ENCODE assay signal across 12 cellular contexts in genomic region chrX:48939417-48940228, GRCh38. TPM values are rescaled to one million over a fixed set of nuclear protein-coding genes. Genes with fewer than 3 reads are reported as not detected.
A peak's percentile ranks its signal among the peaks of the same experiment; 100 is the strongest.
DNase-seq lines count a peak whose midpoint lies in the region; ATAC-seq, FAIRE-seq and TF ChIP-seq lines count a peak whose summit lies in the region.
"Had no signal": no experiment of that assay in that cellular context is flagged by ENCODE, and none has a peak within 500 bp of the region (broad histone marks: within the 10 kb centered on the region; RNA-seq: fewer than 3 reads in every experiment).

No MANE protein-coding gene starts in this region.

- peaks cover 37 to 39% of the 10 kb centered on the region in 2 donors for H3K36me3 Mint-ChIP-seq in activated T-cell treated with anti-CD3 and anti-CD28 coated beads, Interleukin-2, amount 50 U/mL, for 72 hours (ENCODE audit: insufficient read depth in 2 of 2)
- peaks cover 0 to 24% (median 9%) of the 10 kb centered on the region in 3 donors for H3K36me3 Mint-ChIP-seq in naive thymus-derived CD8-positive, alpha-beta T cell

- H4K5ac ChIP-seq in IMR-90 (ENCODE audit: low read depth, low read length): no peak overlapping the region

- no peak overlapping the region for H2AK9ac ChIP-seq in IMR-90 (replicated peaks; ENCODE audit: low read depth, low read length, poor library complexity)

- no peak overlapping the region for H4K91ac ChIP-seq in IMR-90 (ENCODE audit: insufficient read depth, low read depth, low read length)

- H3K23ac ChIP-seq in IMR-90 (ENCODE audit: low read depth, low read length): peak overlapping the region; percentile 24; the same call in 1 of the 2 replicates

- H3K27me3 Mint-ChIP-seq in activated T-cell treated with anti-CD3 and anti-CD28 coated beads, Interleukin-2, amount 50 U/mL, for 72 hours (ENCODE audit: low read depth): no peaks in the 10 kb centered on the region
- H3K27me3 Mint-ChIP-seq in naive thymus-derived CD8-positive, alpha-beta T cell: no peaks in the 10 kb centered on the region

- no peak overlapping the region for H2BK15ac ChIP-seq in IMR-90 (ENCODE audit: low read depth, low read length)

- no peak overlapping the region for H2AFZ ChIP-seq in IMR-90 (replicated peaks; ENCODE audit: low read length, poor library complexity)

- intact Hi-C loops in IMR-90 (cut with micrococcal nuclease): loop anchor here (10.0 kb wide), 1 partner anchor 295 kb away; no protein-coding TSS in a partner anchor

- no peak for DNase-seq in GM12891 (ENCODE audit: insufficient read length, low spot score)
- DNase-seq in IMR-90: no peak
- DNase-seq in activated T-cell treated with anti-CD3 and anti-CD28 coated beads, Interleukin-2, amount 50 U/mL, for 72 hours: no peak
- peak in 6 of 10 donors; percentile 15 to 65 (median 42) for DNase-seq in naive thymus-derived CD8-positive, alpha-beta T cell
- no peak for DNase-seq in erythroblast (lab: John Stamatoyannopoulos, UW)
- DNase-seq in tibial nerve (ENCODE audit: low spot score in 2 of 2): no peak
- no peak for DNase-seq in NK-92 treated with Interleukin-12 subunit alpha and Interleukin-12 subunit beta, amount 100 ng/mL, for 24 hours (lab: John Stamatoyannopoulos, UW)
- DNase-seq: cerebellar nuclear complex, NCI-H1105, NCI-H774, sigmoid colon had no signal

- H3K14ac ChIP-seq in IMR-90 (replicated peaks; ENCODE audit: low read depth, low read length): no peak overlapping the region

- peaks cover 50% of the 10 kb centered on the region for H4K20me1 ChIP-seq in IMR-90 (ENCODE audit: insufficient read depth, low read length)

- no peak overlapping the region for H2AK5ac ChIP-seq in IMR-90 (ENCODE audit: low read depth, low read length)

- dilution Hi-C loops in IMR-90 (cut with HindIII; ENCODE audit: low sequenced_read_pairs, unreplicated experiment): no loop called here

- POLR2A ChIA-PET in IMR-90 (lab: Charles Lee; ENCODE audit: unreplicated experiment): no interaction called here
- POLR2A ChIA-PET in naive thymus-derived CD8-positive, alpha-beta T cell (lab: Charles Lee): interaction anchor here (0.8 to 13.3 kb wide), 12 partner anchors 9 to 365 kb away, joined by 3 to 276 read pairs (median 4); partner anchors contain the start of genes HDAC6, OTUD5, PIM2 and PQBP1

- H3K27ac Mint-ChIP-seq in activated T-cell treated with anti-CD3 and anti-CD28 coated beads, Interleukin-2, amount 50 U/mL, for 72 hours: peak overlapping the region; percentile 94
- peak overlapping the region; percentile 96 to 99 (median 99) for H3K27ac Mint-ChIP-seq in naive thymus-derived CD8-positive, alpha-beta T cell

- TF ChIP-seq POLR2A in GM12891 (IDR thresholded peaks at IDR 0.05; ENCODE audit: low read depth, low read length): no peak
- TF ChIP-seq POLR2A in IMR-90 (IDR thresholded peaks at IDR 0.05; ENCODE audit: low read depth, low read length): no peak
- no peak for TF ChIP-seq POLR2A in erythroblast (IDR thresholded peaks at IDR 0.05; ENCODE audit: low read length)
- TF ChIP-seq POLR2A in tibial nerve (IDR thresholded peaks at IDR 0.05): no peak

- H3K4me3 Mint-ChIP-seq in activated T-cell treated with anti-CD3 and anti-CD28 coated beads, Interleukin-2, amount 50 U/mL, for 72 hours: peak overlapping the region; percentile 77 to 86
- H3K4me3 Mint-ChIP-seq in naive thymus-derived CD8-positive, alpha-beta T cell: peak overlapping the region; percentile 66 to 92 (median 87)

- CTCF ChIA-PET in IMR-90 (lab: Yijun Ruan, JAX): no interaction called here

- ATAC-seq in IMR-90 (ENCODE audit: low read depth) (no peak), HG03469 (IDR thresholded peaks at IDR 0.05; ENCODE audit: unreplicated experiment) (no peak)
- peak in 1 of 2 donors; percentile 15 for ATAC-seq in activated T-cell treated with anti-CD3 and anti-CD28 coated beads, Interleukin-2, amount 50 U/mL, for 72 hours (replicated peaks in 1 of 2)
- ATAC-seq in naive thymus-derived CD8-positive, alpha-beta T cell: peak; percentile 21 to 22

- WGBS in IMR-90 (ENCODE audit: extremely low coverage in 2 of 2, insufficient read length in 1 of 2), 2 experiments: 80% methylated on average over 1 of the region's 3 CpGs; no CpG with 5 or more reads in 1 of the 2 experiments
- 59 to 83% methylated on average over 2 to 3 of the region's 3 CpGs for WGBS in tibial nerve, 2 donors

- H3K9me3 ChIP-seq in IMR-90 (ENCODE audit: control insufficient read depth, insufficient read depth, low read length): no peaks in the 10 kb centered on the region
- H3K9me3 ChIP-seq in tibial nerve: no peaks in the 10 kb centered on the region
- H3K9me3 ChIP-seq: sigmoid colon had no signal

- in situ Hi-C loops in IMR-90 (cut with MboI; ENCODE audit: low sequenced_read_pairs): no loop called here

- H2BK20ac ChIP-seq in IMR-90 (ENCODE audit: low read depth, low read length): no peak overlapping the region

- H3K56ac ChIP-seq in IMR-90 (ENCODE audit: extremely low read depth, insufficient read depth, low read length): no peak overlapping the region

- H3K79me1 ChIP-seq in IMR-90 (ENCODE audit: low read depth in 1 of 2, low read length in 2 of 2): peaks cover 0 to 51% of the 10 kb centered on the region in 2 experiments; a peak in 3 of 4 replicates

- no peak overlapping the region for H3K4me3 ChIP-seq in IMR-90 (ENCODE audit: insufficient read depth, low read depth, low read length)
- H3K4me3 ChIP-seq in tibial nerve: no peak overlapping the region
- H3K4me3 ChIP-seq: sigmoid colon had no signal

- peaks cover 30% of the 10 kb centered on the region for H3K36me3 ChIP-seq in IMR-90 (ENCODE audit: control insufficient read depth, insufficient read depth, low read length)
- H3K36me3 ChIP-seq in tibial nerve: peaks cover 0 to 7% (median 0%) of the 10 kb centered on the region in 3 donors

- no peak overlapping the region for H3K18ac ChIP-seq in IMR-90 (ENCODE audit: low read depth, low read length)

- no peak overlapping the region for H2BK120ac ChIP-seq in IMR-90 (ENCODE audit: low read depth, low read length)

- H3K9me1 ChIP-seq in IMR-90 (ENCODE audit: insufficient read depth, low read length): peaks cover 4% of the 10 kb centered on the region; the same call in 1 of the 2 replicates

- H4K8ac ChIP-seq in IMR-90 (ENCODE audit: low read depth in 2 of 2, low read length in 2 of 2): no peak overlapping the region

- no peak for TF ChIP-seq EP300 in tibial nerve (IDR thresholded peaks at IDR 0.05)

- TF ChIP-seq CTCF in IMR-90 (conservative IDR thresholded peaks at IDR 0.05; ENCODE audit: low read depth, low read length) (no peak), tibial nerve (IDR thresholded peaks at IDR 0.05) (no peak)

- H3K27me3 ChIP-seq in IMR-90 (ENCODE audit: control insufficient read depth, insufficient read depth, low read length) (no peaks in the 10 kb centered on the region), tibial nerve (no peaks in the 10 kb centered on the region)
- H3K27me3 ChIP-seq: sigmoid colon had no signal

- peaks cover 100% of the 10 kb centered on the region for H3K4me1 Mint-ChIP-seq in activated T-cell treated with anti-CD3 and anti-CD28 coated beads, Interleukin-2, amount 50 U/mL, for 72 hours (ENCODE audit: low read depth)
- H3K4me1 Mint-ChIP-seq in naive thymus-derived CD8-positive, alpha-beta T cell: peaks cover 42 to 93% (median 90%) of the 10 kb centered on the region in 4 donors

- no peak overlapping the region for H3K9ac ChIP-seq in IMR-90 (ENCODE audit: low read depth, low read length)

- no peak overlapping the region for H3K4me2 ChIP-seq in IMR-90 (ENCODE audit: low read depth, low read length)

- no peaks in the 10 kb centered on the region; the same call in 1 of the 2 replicates for H3K4me1 ChIP-seq in IMR-90 (ENCODE audit: control insufficient read depth, insufficient read depth, low read length)
- H3K4me1 ChIP-seq in tibial nerve: peaks cover 0 to 40% (median 6%) of the 10 kb centered on the region in 4 donors

- no peak overlapping the region for H3K4ac ChIP-seq in IMR-90 (ENCODE audit: low read depth, low read length)

- H2BK5ac ChIP-seq in IMR-90 (ENCODE audit: low read depth, low read length, poor library complexity, severe bottlenecking): no peak overlapping the region

- no peak for TF ChIP-seq RAD21 in IMR-90 (IDR thresholded peaks at IDR 0.05; ENCODE audit: low read length)

- H3K9me3 Mint-ChIP-seq in activated T-cell treated with anti-CD3 and anti-CD28 coated beads, Interleukin-2, amount 50 U/mL, for 72 hours: peaks cover 2 to 3% of the 10 kb centered on the region in 2 donors
- peaks cover 0 to 2% (median 0%) of the 10 kb centered on the region in 9 donors for H3K9me3 Mint-ChIP-seq in naive thymus-derived CD8-positive, alpha-beta T cell

- no TSS peak for BruUV-seq in IMR-90 (replicated peaks; lab: Mats Ljungman, UMichigan)

- peak; percentile 96 for FAIRE-seq in GM12891 (lab: Jason Lieb, UNC)

- no peak overlapping the region for H3K27ac ChIP-seq in IMR-90 (ENCODE audit: insufficient read depth, low read length)
- peak overlapping the region in 1 of 4 donors; percentile 45 for H3K27ac ChIP-seq in tibial nerve
- H3K27ac ChIP-seq: sigmoid colon had no signal

RNA-seq across cellular contexts. Expression of gene OTUD5, which starts 17.8 kb away (rescaled TPM):
- 51.3 TPM for polyA plus RNA-seq in GM12891 (2012; ENCODE audit: low read depth, missing spikeins)
- total RNA-seq in IMR-90 (2012; rRNA removed): 30.6 and 31.7 TPM in 2 replicates
- 48.3 and 50.4 TPM in 2 replicates for polyA plus RNA-seq in IMR-90 (2012; rRNA removed)
- 38.0 and 48.9 TPM in 2 replicates for polyA plus RNA-seq in IMR-90 (2012; cell fraction: cytosol; rRNA removed)
- polyA plus RNA-seq in IMR-90 (2012; cell fraction: nucleus; rRNA removed; ENCODE audit: low replicate concordance): 99.0 and 150 TPM in 2 replicates
- 100 to 1,000 TPM; 123 to 137 TPM for total RNA-seq in activated T-cell treated with anti-CD3 and anti-CD28 coated beads, Interleukin-2, amount 50 U/mL, for 72 hours
- 10 to 100 TPM; 98.7 to 99.4 TPM for total RNA-seq in naive thymus-derived CD8-positive, alpha-beta T cell
- 10 to 100 TPM; 23.7 to 48.4 (median 24.3) TPM for polyA plus RNA-seq in naive thymus-derived CD8-positive, alpha-beta T cell
- 10 to 100 TPM; 39.8 to 79.2 (median 51.6) TPM for total RNA-seq in tibial nerve

RNA-seq across cellular contexts. Expression of gene PIM2, which starts 20.8 kb away (rescaled TPM):
- polyA plus RNA-seq in GM12891 (2012; ENCODE audit: low read depth, missing spikeins): 92.2 TPM
- total RNA-seq in IMR-90 (2012; rRNA removed) (6.9 and 7.3 TPM in 2 replicates), tibial nerve (1 to 10 TPM; 4.9 to 8.4 (median 6.8) TPM)
- polyA plus RNA-seq in IMR-90 (2012; rRNA removed): 8.1 and 9.4 TPM in 2 replicates
- 4.8 and 6.5 TPM in 2 replicates for polyA plus RNA-seq in IMR-90 (2012; cell fraction: cytosol; rRNA removed)
- polyA plus RNA-seq in IMR-90 (2012; cell fraction: nucleus; rRNA removed; ENCODE audit: low replicate concordance): 19.3 and 20.5 TPM in 2 replicates
- 100 to 1,000 TPM; 550 to 563 TPM for total RNA-seq in activated T-cell treated with anti-CD3 and anti-CD28 coated beads, Interleukin-2, amount 50 U/mL, for 72 hours
- total RNA-seq in naive thymus-derived CD8-positive, alpha-beta T cell: 100 to 1,000 TPM; 126 to 132 TPM
- 100 to 1,000 TPM; 170 to 331 (median 313) TPM for polyA plus RNA-seq in naive thymus-derived CD8-positive, alpha-beta T cell

RNA-seq across cellular contexts. Expression of gene SLC35A2, which starts 28.2 kb away (rescaled TPM):
- 13.9 TPM for polyA plus RNA-seq in GM12891 (2012; ENCODE audit: low read depth, missing spikeins)
- 10.8 and 12.5 TPM in 2 replicates for total RNA-seq in IMR-90 (2012; rRNA removed)
- 48.3 and 53.0 TPM in 2 replicates for polyA plus RNA-seq in IMR-90 (2012; rRNA removed)
- polyA plus RNA-seq in IMR-90 (2012; cell fraction: cytosol; rRNA removed): 51.6 and 70.4 TPM in 2 replicates
- polyA plus RNA-seq in IMR-90 (2012; cell fraction: nucleus; rRNA removed; ENCODE audit: low replicate concordance): 27.3 and 57.6 TPM in 2 replicates
- 10 to 100 TPM; 30.8 to 32.7 TPM for total RNA-seq in activated T-cell treated with anti-CD3 and anti-CD28 coated beads, Interleukin-2, amount 50 U/mL, for 72 hours
- total RNA-seq in naive thymus-derived CD8-positive, alpha-beta T cell: 10 to 100 TPM; 11.4 to 12.7 TPM
- polyA plus RNA-seq in naive thymus-derived CD8-positive, alpha-beta T cell: 1 to 10 TPM; 6.8 to 8.1 (median 7.3) TPM
- total RNA-seq in tibial nerve: 10 to 100 TPM; 17.0 to 35.5 (median 17.1) TPM

RNA-seq across cellular contexts. Expression of gene KCND1, which starts 32.0 kb away (rescaled TPM):
- polyA plus RNA-seq in GM12891 (2012; ENCODE audit: low read depth, missing spikeins): 0.86 TPM
- 0.28 and 0.36 TPM in 2 replicates for total RNA-seq in IMR-90 (2012; rRNA removed)
- 1.8 and 1.9 TPM in 2 replicates for polyA plus RNA-seq in IMR-90 (2012; rRNA removed)
- polyA plus RNA-seq in IMR-90 (2012; cell fraction: cytosol; rRNA removed): 1.0 and 2.2 TPM in 2 replicates
- polyA plus RNA-seq in IMR-90 (2012; cell fraction: nucleus; rRNA removed; ENCODE audit: low replicate concordance): 5.1 and 6.4 TPM in 2 replicates
- 1 to 10 TPM; 7.6 to 8.3 TPM for total RNA-seq in activated T-cell treated with anti-CD3 and anti-CD28 coated beads, Interleukin-2, amount 50 U/mL, for 72 hours
- 1 to 10 TPM; 1.6 to 1.7 TPM for total RNA-seq in naive thymus-derived CD8-positive, alpha-beta T cell
- polyA plus RNA-seq in naive thymus-derived CD8-positive, alpha-beta T cell: under 1 TPM in 2 of 3 donors, not detected in 1; 0.06 to 0.08 TPM
- 1 to 10 TPM; 2.1 to 7.5 (median 4.2) TPM for total RNA-seq in tibial nerve

RNA-seq across cellular contexts. Expression of gene PQBP1, which starts 41.9 kb away (rescaled TPM):
- polyA plus RNA-seq in GM12891 (2012; ENCODE audit: low read depth, missing spikeins): 77.8 TPM
- 120 and 124 TPM in 2 replicates for total RNA-seq in IMR-90 (2012; rRNA removed)
- polyA plus RNA-seq in IMR-90 (2012; rRNA removed): 96.4 and 105 TPM in 2 replicates
- polyA plus RNA-seq in IMR-90 (2012; cell fraction: cytosol; rRNA removed): 87.0 and 119 TPM in 2 replicates
- polyA plus RNA-seq in IMR-90 (2012; cell fraction: nucleus; rRNA removed; ENCODE audit: low replicate concordance): 140 and 147 TPM in 2 replicates
- total RNA-seq in activated T-cell treated with anti-CD3 and anti-CD28 coated beads, Interleukin-2, amount 50 U/mL, for 72 hours: 100 to 1,000 TPM; 114 to 125 TPM
- total RNA-seq in naive thymus-derived CD8-positive, alpha-beta T cell: 10 to 100 TPM; 66.4 to 68.8 TPM
- polyA plus RNA-seq in naive thymus-derived CD8-positive, alpha-beta T cell: 100 to 1,000 TPM in 1 of 3 donors, 10 to 100 TPM in 2; 92.7 to 114 (median 94.5) TPM
- 10 to 100 TPM; 40.4 to 60.3 (median 48.7) TPM for total RNA-seq in tibial nerve

Comparison
In these comparisons a context has a peak if more than half of its experiments do, and no peak if none do; other contexts are left out.
1. DNase-seq: peak in naive thymus-derived CD8-positive, alpha-beta T cell (6 of 10); none in GM12891 (single experiment), IMR-90 (single experiment), activated T-cell treated with anti-CD3 and anti-CD28 coated beads, Interleukin-2, amount 50 U/mL, for 72 hours (0 of 2), erythroblast (0 of 2), tibial nerve (0 of 2) and NK-92 treated with Interleukin-12 subunit alpha and Interleukin-12 subunit beta, amount 100 ng/mL, for 24 hours (single experiment).
2. ATAC-seq: peak in naive thymus-derived CD8-positive, alpha-beta T cell (2 of 2); none in IMR-90 (single experiment) and HG03469 (single experiment).
3. RNA of gene PIM2, which starts 20.8 kb away (total RNA-seq): 550 to 563 TPM in activated T-cell treated with anti-CD3 and anti-CD28 coated beads, Interleukin-2, amount 50 U/mL, for 72 hours and 126 to 132 TPM in naive thymus-derived CD8-positive, alpha-beta T cell; 4.9 to 8.4 TPM in tibial nerve and 6.9 to 7.3 TPM in IMR-90; every median in the first group is over 10 times any median in the second.